ENCODE assay signal across 8 cellular contexts in the genomic region with DNA sequence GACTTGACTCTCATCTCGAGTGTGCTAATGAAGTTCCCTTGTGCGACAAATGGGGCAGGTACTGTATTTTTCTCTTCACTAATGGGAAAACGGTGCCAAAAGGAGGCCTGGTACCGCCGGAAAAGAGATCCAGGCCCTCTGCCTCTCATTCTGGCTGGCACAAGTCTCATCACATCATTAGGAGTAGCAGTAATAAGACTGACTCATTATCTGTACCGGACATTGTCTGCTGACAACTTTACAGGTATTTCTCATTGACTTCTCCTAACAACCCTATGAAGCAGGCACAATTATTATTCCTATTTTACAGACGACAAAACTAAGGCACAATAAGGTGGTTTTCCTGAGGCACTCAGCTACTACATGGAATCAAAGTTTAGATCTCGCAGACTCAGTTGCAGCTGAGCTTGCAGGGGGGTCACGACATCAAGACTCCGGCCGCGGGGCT. TPM values are rescaled to one million over a fixed set of nuclear protein-coding genes. Genes with fewer than 3 reads are reported as not detected.
DNase-seq lines count a peak whose midpoint lies in the region; ATAC-seq and TF ChIP-seq lines count a peak whose summit lies in the region.

No MANE protein-coding gene starts in this region.

- no peaks in the 10 kb centered on the region for H3K36me3 ChIP-seq in fibroblast of lung (ENCODE audit: control insufficient read depth, insufficient read depth, low read length)
- H3K36me3 ChIP-seq in osteoblast (ENCODE audit: insufficient read depth, low read length) = no peaks in the 10 kb centered on the region

- no peak for TF ChIP-seq CTCF in VCaP (conservative IDR thresholded peaks at IDR 0.05)
- no peak for TF ChIP-seq CTCF in fibroblast of lung (conservative IDR thresholded peaks at IDR 0.05 in 1 of 2, IDR thresholded peaks at IDR 0.05 in 1 of 2; ENCODE audit: low read depth in 1 of 2, low read length in 2 of 2)
- no peak for TF ChIP-seq CTCF in osteoblast (IDR thresholded peaks at IDR 0.05; ENCODE audit: extremely low read depth, low read depth, low read length)

- DNase-seq in Daoy (ENCODE audit: low read depth) = peak; percentile 30
- DNase-seq in fibroblast of lung (ENCODE audit: low read depth in 2 of 2) = peak in 1 of 2 donors; percentile 37
- peak; percentile 86 for DNase-seq in osteoblast (ENCODE audit: insufficient read length, low spot score, missing footprints)
- DNase-seq in NCI-H1694 (lab: John Stamatoyannopoulos, UW) = no peak
- DNase-seq in ecto neural progenitor cell (ENCODE audit: low spot score) = no peak
- DNase-seq in NCI-H1694 treated with DMSO at 0.1 percent for 48 hours (lab: John Stamatoyannopoulos, UW) = no peak

- H3K4me1 ChIP-seq in fibroblast of lung (ENCODE audit: control insufficient read depth, extremely low read depth, insufficient read depth, low read length) = peaks cover 5% of the 10 kb centered on the region
- H3K4me1 ChIP-seq in osteoblast (ENCODE audit: insufficient read depth, low read length) = peaks cover 51% of the 10 kb centered on the region

- H4K20me1 ChIP-seq in fibroblast of lung (ENCODE audit: control insufficient read depth, extremely low read depth, insufficient read depth, low read length) (no peaks in the 10 kb centered on the region), osteoblast (ENCODE audit: insufficient read depth, low read length) (no peaks in the 10 kb centered on the region)

- H3K27ac ChIP-seq in VCaP = peak overlapping the region; percentile 88
- H3K27ac ChIP-seq in fibroblast of lung (ENCODE audit: insufficient read depth, low read length) = peak overlapping the region; percentile 96
- peak overlapping the region; percentile 82 for H3K27ac ChIP-seq in osteoblast (ENCODE audit: low read depth, low read length)

- H3K4me3 ChIP-seq in fibroblast of lung (replicated peaks in 1 of 4; ENCODE audit: control extremely low read depth in 1 of 4, insufficient read depth in 1 of 4, low read depth in 3 of 4, low read length in 4 of 4) (peak overlapping the region; percentile 85 to 96 (median 91)), osteoblast (ENCODE audit: insufficient read depth, low read length) (peak overlapping the region; percentile 84)

- peak overlapping the region; percentile 36 for H2AFZ ChIP-seq in fibroblast of lung (ENCODE audit: low read length)
- no peak overlapping the region for H2AFZ ChIP-seq in osteoblast (ENCODE audit: low read length)

- H3K9ac ChIP-seq in fibroblast of lung (ENCODE audit: insufficient read depth, low read length) = peak overlapping the region; percentile 89

- no peaks in the 10 kb centered on the region for H3K9me3 ChIP-seq in fibroblast of lung (ENCODE audit: control insufficient read depth, insufficient read depth, low read depth, low read length)
- no peaks in the 10 kb centered on the region for H3K9me3 ChIP-seq in osteoblast (ENCODE audit: low read depth, low read length)

- peak overlapping the region; percentile 92 for H3K4me2 ChIP-seq in fibroblast of lung (ENCODE audit: extremely low read depth, insufficient read depth, low read length)
- peak overlapping the region; percentile 94 for H3K4me2 ChIP-seq in osteoblast (ENCODE audit: insufficient read depth, low read length)

- H3K79me2 ChIP-seq in fibroblast of lung (ENCODE audit: control insufficient read depth, insufficient read depth, low read length) (peaks cover 52% of the 10 kb centered on the region), osteoblast (ENCODE audit: insufficient read depth, low read length) (peaks cover 54% of the 10 kb centered on the region)

- H3K27me3 ChIP-seq in fibroblast of lung (ENCODE audit: control insufficient read depth, insufficient read depth, low read length) (no peaks in the 10 kb centered on the region), osteoblast (ENCODE audit: insufficient read depth, low read length) (no peaks in the 10 kb centered on the region)

- ATAC-seq in HG03097 (IDR thresholded peaks at IDR 0.05; ENCODE audit: low FRiP score, unreplicated experiment) = peak; percentile 14

RNA-seq across cellular contexts. Expression of gene APPL2, which starts 0.7 kb away (rescaled TPM):
- 29.0 and 55.6 TPM in 2 replicates for total RNA-seq in Daoy (2014; rRNA removed; shearing (Covaris generic))
- total RNA-seq in fibroblast of lung = 43.9 and 53.8 TPM in 2 replicates
- 68.0 and 74.3 TPM in 2 replicates for polyA plus RNA-seq in fibroblast of lung
- 36.1 and 36.3 TPM in 2 replicates for polyA plus RNA-seq in fibroblast of lung (2012)
- polyA minus RNA-seq in fibroblast of lung (ENCODE audit: low replicate concordance) = 9.2 and 11.7 TPM in 2 replicates
- 67.0 and 91.3 TPM in 2 replicates for total RNA-seq in osteoblast

Comparison
In these comparisons a context has a peak if more than half of its experiments do, and no peak if none do; other contexts are left out.
1. DNase-seq: peak in Daoy (single experiment) and osteoblast (single experiment); none in NCI-H1694 (single experiment), ecto neural progenitor cell (single experiment) and NCI-H1694 treated with DMSO at 0.1 percent for 48 hours (single experiment).
2. Peak in every context shown above with its lines, with median percentiles within 50 percentile points of each other: H3K27ac ChIP-seq.